In genomic region chr5:72231989-72232703, GRCh38 we compare ENCODE assay signal across 11 cellular contexts.
DNase-seq lines count a peak whose midpoint lies in the region; ATAC-seq and TF ChIP-seq lines count a peak whose summit lies in the region.
"Had no signal": no experiment of that assay in that cellular context is flagged by ENCODE, and none has a peak within 500 bp of the region (broad histone marks: within the 10 kb centered on the region; RNA-seq: fewer than 3 reads in every experiment).

No MANE protein-coding gene starts in this region.

- H3K4me3 ChIP-seq in GM08714 (ENCODE audit: low read length) (peak overlapping the region; percentile 26; the same call in 1 of the 2 replicates), HL-60 (replicated peaks; ENCODE audit: insufficient read depth, low read length) (no peak overlapping the region)
- H3K4me3 ChIP-seq: SK-N-MC had no signal

- peaks cover 52% of the 10 kb centered on the region for H3K36me3 Mint-ChIP-seq in T-helper 2 cell treated with Interferon-gamma antibody and Interleukin-4, amounts not matched to agents 5 μg/mL and 100 μg/mL, for 36 hours (ENCODE audit: low read depth)
- H3K36me3 Mint-ChIP-seq in memory B cell, result peaks cover 31% of the 10 kb centered on the region
- H3K36me3 Mint-ChIP-seq in stimulated activated effector memory CD8-positive, alpha-beta T cell treated with anti-CD3 and anti-CD28 coated beads, Interleukin-12 subunit alpha, Interleukin-12 subunit beta, amount 100 ng/mL, for 72 hours, result peaks cover 66% of the 10 kb centered on the region

- peak overlapping the region; percentile 50 for H3K27ac ChIP-seq in HL-60 (replicated peaks)
- H3K27ac ChIP-seq: parathyroid adenoma, SK-N-MC had no signal

- no peaks in the 10 kb centered on the region for H3K27me3 ChIP-seq in HL-60 (ENCODE audit: insufficient read depth, poor library complexity, severe bottlenecking)

- peak overlapping the region; percentile 52 for H3K4me3 Mint-ChIP-seq in T-helper 2 cell treated with Interferon-gamma antibody and Interleukin-4, amounts not matched to agents 5 μg/mL and 100 μg/mL, for 36 hours
- H3K4me3 Mint-ChIP-seq in memory B cell, result no peak overlapping the region
- no peak overlapping the region for H3K4me3 Mint-ChIP-seq in stimulated activated effector memory CD8-positive, alpha-beta T cell treated with anti-CD3 and anti-CD28 coated beads, Interleukin-12 subunit alpha, Interleukin-12 subunit beta, amount 100 ng/mL, for 72 hours

- H3K27me3 Mint-ChIP-seq in T-helper 2 cell treated with Interferon-gamma antibody and Interleukin-4, amounts not matched to agents 5 μg/mL and 100 μg/mL, for 36 hours (ENCODE audit: low read depth), result peaks cover 28% of the 10 kb centered on the region
- no peaks in the 10 kb centered on the region for H3K27me3 Mint-ChIP-seq in memory B cell

- H3K27ac Mint-ChIP-seq in T-helper 2 cell treated with Interferon-gamma antibody and Interleukin-4, amounts not matched to agents 5 μg/mL and 100 μg/mL, for 36 hours, result no peak overlapping the region
- H3K27ac Mint-ChIP-seq in memory B cell, result peak overlapping the region; percentile 53
- no peak overlapping the region for H3K27ac Mint-ChIP-seq in stimulated activated effector memory CD8-positive, alpha-beta T cell treated with anti-CD3 and anti-CD28 coated beads, Interleukin-12 subunit alpha, Interleukin-12 subunit beta, amount 100 ng/mL, for 72 hours

- H3K4me1 Mint-ChIP-seq in T-helper 2 cell treated with Interferon-gamma antibody and Interleukin-4, amounts not matched to agents 5 μg/mL and 100 μg/mL, for 36 hours (ENCODE audit: low read depth), result peaks cover 25% of the 10 kb centered on the region
- peaks cover 7% of the 10 kb centered on the region for H3K4me1 Mint-ChIP-seq in memory B cell
- peaks cover 36% of the 10 kb centered on the region for H3K4me1 Mint-ChIP-seq in stimulated activated effector memory CD8-positive, alpha-beta T cell treated with anti-CD3 and anti-CD28 coated beads, Interleukin-12 subunit alpha, Interleukin-12 subunit beta, amount 100 ng/mL, for 72 hours

- no peak for ATAC-seq in memory B cell (ENCODE audit: low read depth)
- no peak for ATAC-seq in stimulated activated effector memory CD8-positive, alpha-beta T cell treated with anti-CD3 and anti-CD28 coated beads, Interleukin-12 subunit alpha, Interleukin-12 subunit beta, amount 100 ng/mL, for 72 hours
- no peak for ATAC-seq in left cardiac atrium

- peak in 1 of 2 experiments; percentile 49 for DNase-seq in HL-60 (ENCODE audit: low read depth in 1 of 2, low spot score in 1 of 2)
- no peak for DNase-seq in T-helper 2 cell treated with Interferon-gamma antibody and Interleukin-4, amounts not matched to agents 5 μg/mL and 100 μg/mL, for 36 hours (ENCODE audit: low spot score)
- no peak for DNase-seq in memory B cell (ENCODE audit: low spot score in 2 of 2)
- DNase-seq in SW 1271 (lab: John Stamatoyannopoulos, UW), result no peak
- DNase-seq in stimulated activated effector memory CD8-positive, alpha-beta T cell treated with anti-CD3 and anti-CD28 coated beads, Interleukin-12 subunit alpha, Interleukin-12 subunit beta, amount 100 ng/mL, for 72 hours (ENCODE audit: low spot score in 2 of 2), result no peak
- DNase-seq in GDM1 (lab: John Stamatoyannopoulos, UW), result no peak
- no peak for DNase-seq in left cardiac atrium
- DNase-seq: NCI-H1092 had no signal

- no peak for TF ChIP-seq CTCF in HL-60 (IDR thresholded peaks at IDR 0.05; ENCODE audit: insufficient read depth, low read length)

- intact Hi-C loops in left cardiac atrium (cut with DNase I), result no loop called here

- H3K9me3 Mint-ChIP-seq in T-helper 2 cell treated with Interferon-gamma antibody and Interleukin-4, amounts not matched to agents 5 μg/mL and 100 μg/mL, for 36 hours, result no peaks in the 10 kb centered on the region
- H3K9me3 Mint-ChIP-seq in memory B cell, result no peaks in the 10 kb centered on the region
- H3K9me3 Mint-ChIP-seq in stimulated activated effector memory CD8-positive, alpha-beta T cell treated with anti-CD3 and anti-CD28 coated beads, Interleukin-12 subunit alpha, Interleukin-12 subunit beta, amount 100 ng/mL, for 72 hours, result no peaks in the 10 kb centered on the region
